In the genomic region with DNA sequence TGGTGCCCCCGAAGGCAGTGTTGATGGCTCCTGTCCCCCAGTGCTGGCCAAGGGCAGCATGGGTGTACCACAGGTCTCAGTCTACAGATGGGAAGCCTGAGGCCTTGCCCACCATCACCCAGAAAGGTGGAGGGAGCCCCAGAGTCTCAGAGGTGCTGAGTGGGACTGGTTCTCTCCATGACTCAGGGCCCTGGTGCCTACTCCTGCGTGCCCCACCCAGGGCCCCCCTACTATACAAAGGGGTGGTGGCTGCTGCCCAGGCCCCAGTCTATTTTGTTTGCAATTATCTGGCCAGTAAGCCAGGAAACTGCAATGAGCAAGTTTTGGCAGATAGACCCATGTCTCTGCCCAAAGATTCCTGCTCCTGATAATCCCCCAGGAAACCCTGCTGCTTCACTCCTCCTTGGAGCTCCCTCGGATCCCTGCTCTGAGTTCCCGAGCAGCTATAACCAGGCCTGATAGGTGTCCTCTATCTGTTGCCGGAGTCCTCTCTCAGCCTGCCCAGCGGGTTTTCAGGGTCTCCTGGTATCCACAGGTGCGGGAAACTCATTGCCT, we compare ENCODE assay signal across 1 cellular context.
TF ChIP-seq lines count a peak whose summit lies in the region.

No MANE protein-coding gene starts in this region.

TF ChIP-seq in SK-N-SH, 30 proteins besides CTCF, POLR2A, EP300 and RAD21 (continued from another document):
- TF ChIP-seq REST (IDR thresholded peaks at IDR 0.05; ENCODE audit: low read depth, low read length) = no peak
- TF ChIP-seq, protein P1, sequence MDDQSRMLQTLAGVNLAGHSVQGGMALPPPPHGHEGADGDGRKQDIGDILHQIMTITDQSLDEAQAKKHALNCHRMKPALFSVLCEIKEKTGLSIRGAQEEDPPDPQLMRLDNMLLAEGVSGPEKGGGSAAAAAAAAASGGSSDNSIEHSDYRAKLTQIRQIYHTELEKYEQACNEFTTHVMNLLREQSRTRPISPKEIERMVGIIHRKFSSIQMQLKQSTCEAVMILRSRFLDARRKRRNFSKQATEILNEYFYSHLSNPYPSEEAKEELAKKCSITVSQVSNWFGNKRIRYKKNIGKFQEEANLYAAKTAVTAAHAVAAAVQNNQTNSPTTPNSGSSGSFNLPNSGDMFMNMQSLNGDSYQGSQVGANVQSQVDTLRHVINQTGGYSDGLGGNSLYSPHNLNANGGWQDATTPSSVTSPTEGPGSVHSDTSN (IDR thresholded peaks at IDR 0.05) = peak; percentile 29; the same call in 1 of the 2 replicates
- TF ChIP-seq NFIC (IDR thresholded peaks at IDR 0.05; ENCODE audit: borderline replicate concordance) = peak; percentile 91
- no peak for TF ChIP-seq MEF2A (IDR thresholded peaks at IDR 0.05; ENCODE audit: borderline replicate concordance, low read depth)
- peak; percentile 60 for TF ChIP-seq RCOR1 (IDR thresholded peaks at IDR 0.05; ENCODE audit: low read length)
- TF ChIP-seq, protein P2, sequence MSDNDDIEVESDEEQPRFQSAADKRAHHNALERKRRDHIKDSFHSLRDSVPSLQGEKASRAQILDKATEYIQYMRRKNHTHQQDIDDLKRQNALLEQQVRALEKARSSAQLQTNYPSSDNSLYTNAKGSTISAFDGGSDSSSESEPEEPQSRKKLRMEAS (IDR thresholded peaks at IDR 0.05; ENCODE audit: low read depth) = peak; percentile 24; the same call in 1 of the 2 replicates
- TF ChIP-seq FOSL2 (IDR thresholded peaks at IDR 0.05; ENCODE audit: borderline replicate concordance, low read depth) = peak; percentile 13; the same call in 1 of the 2 replicates
- TF ChIP-seq RXRA (IDR thresholded peaks at IDR 0.05; ENCODE audit: borderline replicate concordance, low read depth) = no peak
- no peak for TF ChIP-seq CHD2 (IDR thresholded peaks at IDR 0.05; ENCODE audit: low read length, partially characterized antibody)
- TF ChIP-seq, protein P3, sequence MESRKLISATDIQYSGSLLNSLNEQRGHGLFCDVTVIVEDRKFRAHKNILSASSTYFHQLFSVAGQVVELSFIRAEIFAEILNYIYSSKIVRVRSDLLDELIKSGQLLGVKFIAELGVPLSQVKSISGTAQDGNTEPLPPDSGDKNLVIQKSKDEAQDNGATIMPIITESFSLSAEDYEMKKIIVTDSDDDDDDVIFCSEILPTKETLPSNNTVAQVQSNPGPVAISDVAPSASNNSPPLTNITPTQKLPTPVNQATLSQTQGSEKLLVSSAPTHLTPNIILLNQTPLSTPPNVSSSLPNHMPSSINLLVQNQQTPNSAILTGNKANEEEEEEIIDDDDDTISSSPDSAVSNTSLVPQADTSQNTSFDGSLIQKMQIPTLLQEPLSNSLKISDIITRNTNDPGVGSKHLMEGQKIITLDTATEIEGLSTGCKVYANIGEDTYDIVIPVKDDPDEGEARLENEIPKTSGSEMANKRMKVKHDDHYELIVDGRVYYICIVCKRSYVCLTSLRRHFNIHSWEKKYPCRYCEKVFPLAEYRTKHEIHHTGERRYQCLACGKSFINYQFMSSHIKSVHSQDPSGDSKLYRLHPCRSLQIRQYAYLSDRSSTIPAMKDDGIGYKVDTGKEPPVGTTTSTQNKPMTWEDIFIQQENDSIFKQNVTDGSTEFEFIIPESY (IDR thresholded peaks at IDR 0.05; ENCODE audit: borderline replicate concordance, low read depth) = no peak
- no peak for TF ChIP-seq YY1 (IDR thresholded peaks at IDR 0.05; ENCODE audit: low read depth)
- TF ChIP-seq USF1 (IDR thresholded peaks at IDR 0.05; ENCODE audit: borderline replicate concordance, low read depth) = no peak
- no peak for TF ChIP-seq TEAD4 (IDR thresholded peaks at IDR 0.05; ENCODE audit: borderline replicate concordance, insufficient read depth)
- no peak for TF ChIP-seq ELF1 (IDR thresholded peaks at IDR 0.05)
- TF ChIP-seq FOXM1 (IDR thresholded peaks at IDR 0.05; ENCODE audit: low read depth) = no peak
- TF ChIP-seq USF2 (IDR thresholded peaks at IDR 0.05; ENCODE audit: borderline replicate concordance, low read depth, low read length) = no peak
- TF ChIP-seq IRF3 (IDR thresholded peaks at IDR 0.05; ENCODE audit: low read depth, low read length) = no peak
- no peak for TF ChIP-seq NRF1 (IDR thresholded peaks at IDR 0.05; ENCODE audit: low read depth, low read length)
- TF ChIP-seq FOXJ3 (CRISPR knock-in tag; IDR thresholded peaks at IDR 0.05) = no peak
- TF ChIP-seq TCF12 (IDR thresholded peaks at IDR 0.05) = peak; percentile 71
- no peak for TF ChIP-seq TAF1 (IDR thresholded peaks at IDR 0.05; ENCODE audit: borderline replicate concordance, low read depth, low read length)
- TF ChIP-seq RFX5 (IDR thresholded peaks at IDR 0.05; ENCODE audit: low read length) = no peak
- no peak for TF ChIP-seq GABPA (IDR thresholded peaks at IDR 0.05; ENCODE audit: low read depth)
- no peak for TF ChIP-seq SMC3 (IDR thresholded peaks at IDR 0.05; ENCODE audit: low read depth, low read length)
- TF ChIP-seq MXI1 (IDR thresholded peaks at IDR 0.05; ENCODE audit: low read depth, low read length) = peak; percentile 51; the same call in 1 of the 2 replicates
